ENCODE assay signal across 28 cellular contexts in genomic region chr6:131490441-131490840, GRCh38.
"Had no signal": no experiment of that assay in that cellular context is flagged by ENCODE, and none has a peak within 500 bp of the region (broad histone marks: within the 10 kb centered on the region; RNA-seq: fewer than 3 reads in every experiment).

No MANE protein-coding gene starts in this region.

- H3K4me3 ChIP-seq: ovary, psoas muscle, right lobe of liver, sigmoid colon, stomach, thoracic aorta, thyroid gland, tibial nerve, upper lobe of left lung, vagina had no signal

- H3K4me3 Mint-ChIP-seq: natural killer cell treated with Interleukin-12 subunit alpha and Interleukin-12 subunit beta and Interleukin-15 and Interleukin-18, amount 100 ng/mL, for 72 hours; nephron progenitor cell; neural crest cell; stimulated activated effector memory CD8-positive, alpha-beta T cell treated with anti-CD3 and anti-CD28 coated beads, Interleukin-12 subunit alpha, Interleukin-12 subunit beta, amount 100 ng/mL, for 72 hours; stimulated activated naive B cell treated with anti-CD40 and anti-IgM and Interleukin-4, amounts not matched to agents 10 μg/mL and 1 μg/mL and 100 μg/mL, for 72 hours; stimulated activated naive CD8-positive, alpha-beta T cell treated with anti-CD3 and anti-CD28 coated beads, Interleukin-15, Interleukin-2, amounts not matched to agents 100 ng/mL and 50 ng/mL, for 24 hours had no signal

- H3K36me3 ChIP-seq: ovary, right lobe of liver, sigmoid colon, stomach, thoracic aorta, thyroid gland, tibial nerve, upper lobe of left lung, vagina had no signal

- H3K27ac ChIP-seq: ovary, parathyroid adenoma, psoas muscle, right lobe of liver, sigmoid colon, stomach, thoracic aorta, thyroid gland, tibial nerve, upper lobe of left lung, vagina had no signal

- H3K36me3 Mint-ChIP-seq: natural killer cell treated with Interleukin-12 subunit alpha and Interleukin-12 subunit beta and Interleukin-15 and Interleukin-18, amount 100 ng/mL, for 72 hours; stimulated activated effector memory CD8-positive, alpha-beta T cell treated with anti-CD3 and anti-CD28 coated beads, Interleukin-12 subunit alpha, Interleukin-12 subunit beta, amount 100 ng/mL, for 72 hours; stimulated activated naive B cell treated with anti-CD40 and anti-IgM and Interleukin-4, amounts not matched to agents 10 μg/mL and 1 μg/mL and 100 μg/mL, for 72 hours had no signal

- H3K27me3 Mint-ChIP-seq: progenitor cell of endocrine pancreas; stimulated activated naive B cell treated with anti-CD40 and anti-IgM and Interleukin-4, amounts not matched to agents 10 μg/mL and 1 μg/mL and 100 μg/mL, for 72 hours; stimulated activated naive CD8-positive, alpha-beta T cell treated with anti-CD3 and anti-CD28 coated beads, Interleukin-15, Interleukin-2, amounts not matched to agents 100 ng/mL and 50 ng/mL, for 24 hours had no signal

- H3K79me2 ChIP-seq: parathyroid adenoma had no signal

- H3K27me3 ChIP-seq: ovary, right lobe of liver, sigmoid colon, stomach, thyroid gland, tibial nerve, upper lobe of left lung, vagina had no signal

- H3K9me3 ChIP-seq: ovary, psoas muscle, right lobe of liver, sigmoid colon, stomach, thoracic aorta, thyroid gland, tibial nerve, upper lobe of left lung, vagina had no signal

- H3K27ac Mint-ChIP-seq: natural killer cell treated with Interleukin-12 subunit alpha and Interleukin-12 subunit beta and Interleukin-15 and Interleukin-18, amount 100 ng/mL, for 72 hours; progenitor cell of endocrine pancreas; stimulated activated effector memory CD8-positive, alpha-beta T cell treated with anti-CD3 and anti-CD28 coated beads, Interleukin-12 subunit alpha, Interleukin-12 subunit beta, amount 100 ng/mL, for 72 hours; stimulated activated naive B cell treated with anti-CD40 and anti-IgM and Interleukin-4, amounts not matched to agents 10 μg/mL and 1 μg/mL and 100 μg/mL, for 72 hours; stimulated activated naive CD8-positive, alpha-beta T cell treated with anti-CD3 and anti-CD28 coated beads, Interleukin-15, Interleukin-2, amounts not matched to agents 100 ng/mL and 50 ng/mL, for 24 hours had no signal

- H3K9ac ChIP-seq: parathyroid adenoma had no signal

- H3K4me1 ChIP-seq: parathyroid adenoma, psoas muscle, right lobe of liver, sigmoid colon, stomach, thyroid gland, tibial nerve, upper lobe of left lung, vagina had no signal

- ATAC-seq: natural killer cell treated with Interleukin-12 subunit alpha and Interleukin-12 subunit beta and Interleukin-15 and Interleukin-18, amount 100 ng/mL, for 72 hours; psoas muscle; right cardiac atrium; right lobe of liver; stimulated activated effector memory CD8-positive, alpha-beta T cell treated with anti-CD3 and anti-CD28 coated beads, Interleukin-12 subunit alpha, Interleukin-12 subunit beta, amount 100 ng/mL, for 72 hours; stimulated activated naive B cell treated with anti-CD40 and anti-IgM and Interleukin-4, amounts not matched to agents 10 μg/mL and 1 μg/mL and 100 μg/mL, for 72 hours had no signal

- DNase-seq: nephron progenitor cell; occipital lobe; ovary; posterior cingulate gyrus; psoas muscle; right cardiac atrium; right lobe of liver; sigmoid colon; small intestine; stimulated activated CD4-positive, alpha-beta T cell treated with anti-CD3 and anti-CD28 coated beads, Interleukin-15, amount 100 ng/mL, for 24 hours; stimulated activated CD4-positive, alpha-beta T cell treated with anti-CD3 and anti-CD28 coated beads, Interleukin-2, amount 100 ng/mL, for 24 hours; stimulated activated CD4-positive, alpha-beta T cell treated with anti-CD3 and anti-CD28 coated beads, Interleukin-2, amount 100 ng/mL, for 48 hours; stimulated activated CD4-positive, alpha-beta T cell treated with anti-CD3 and anti-CD28 coated beads, Interleukin-4, amount 100 ng/mL, for 24 hours; stimulated activated naive B cell treated with anti-CD40 and anti-IgM and Interleukin-4, amounts not matched to agents 10 μg/mL and 1 μg/mL and 100 μg/mL, for 72 hours; stimulated activated naive CD4-positive, alpha-beta T cell treated with Interleukin-2 at 50 U/mL for 16 hours; stomach; thyroid gland; trophoblast cell; upper lobe of left lung had no signal

- H3K4me1 Mint-ChIP-seq: stimulated activated effector memory CD8-positive, alpha-beta T cell treated with anti-CD3 and anti-CD28 coated beads, Interleukin-12 subunit alpha, Interleukin-12 subunit beta, amount 100 ng/mL, for 72 hours; stimulated activated naive B cell treated with anti-CD40 and anti-IgM and Interleukin-4, amounts not matched to agents 10 μg/mL and 1 μg/mL and 100 μg/mL, for 72 hours had no signal

- H3K9me3 Mint-ChIP-seq: natural killer cell treated with Interleukin-12 subunit alpha and Interleukin-12 subunit beta and Interleukin-15 and Interleukin-18, amount 100 ng/mL, for 72 hours; nephron progenitor cell; stimulated activated effector memory CD8-positive, alpha-beta T cell treated with anti-CD3 and anti-CD28 coated beads, Interleukin-12 subunit alpha, Interleukin-12 subunit beta, amount 100 ng/mL, for 72 hours; stimulated activated naive B cell treated with anti-CD40 and anti-IgM and Interleukin-4, amounts not matched to agents 10 μg/mL and 1 μg/mL and 100 μg/mL, for 72 hours; stimulated activated naive CD8-positive, alpha-beta T cell treated with anti-CD3 and anti-CD28 coated beads, Interleukin-15, Interleukin-2, amounts not matched to agents 100 ng/mL and 50 ng/mL, for 24 hours had no signal
